Comparison of ENCODE assay signal across 32 cellular contexts in genomic region chr2:147051248-147051647, GRCh38.
DNase-seq lines count a peak whose midpoint lies in the region; ATAC-seq, FAIRE-seq and TF ChIP-seq lines count a peak whose summit lies in the region.
"Had no signal": no experiment of that assay in that cellular context is flagged by ENCODE, and none has a peak within 500 bp of the region (broad histone marks: within the 10 kb centered on the region; RNA-seq: fewer than 3 reads in every experiment).

No MANE protein-coding gene starts in this region.

- H3K27me3 ChIP-seq in RWPE2 (ENCODE audit: insufficient read depth, poor library complexity, severe bottlenecking): no peaks in the 10 kb centered on the region
- no peaks in the 10 kb centered on the region for H3K27me3 ChIP-seq in keratinocyte (ENCODE audit: control insufficient read depth, extremely low read depth, insufficient read depth, low read length)
- H3K27me3 ChIP-seq: sigmoid colon had no signal

- H3K36me3 ChIP-seq in RWPE2 (ENCODE audit: low read depth) (no peaks in the 10 kb centered on the region), keratinocyte (ENCODE audit: control insufficient read depth in 2 of 2, extremely low read depth in 1 of 2, insufficient read depth in 2 of 2, low read length in 2 of 2) (no peaks in the 10 kb centered on the region)
- H3K36me3 ChIP-seq: prostate gland, sigmoid colon had no signal

- peak overlapping the region; percentile 3 for H3K27ac ChIP-seq in RWPE2 (ENCODE audit: poor library complexity, severe bottlenecking)
- H3K27ac ChIP-seq in keratinocyte (ENCODE audit: control insufficient read depth, insufficient read depth, low read length): no peak overlapping the region
- H3K27ac ChIP-seq: C4-2B, HL-60, KMS-11, prostate gland, sigmoid colon had no signal

- H3K27ac Mint-ChIP-seq in activated naive CD4-positive, alpha-beta T cell treated with anti-CD3 and anti-CD28 coated beads, Interleukin-2, amount 10 ng/mL, durations not matched to agents 7 days and 5 days: no peak overlapping the region
- H3K27ac Mint-ChIP-seq: activated CD4-positive, alpha-beta T cell treated with anti-CD3 and anti-CD28 coated beads for 36 hours; natural killer cell; stimulated activated memory B cell treated with anti-CD40 and anti-IgM and Interleukin-4, amounts not matched to agents 10 μg/mL and 1 μg/mL and 100 μg/mL, for 72 hours had no signal

- intact Hi-C loops in head of caudate nucleus (cut with DNase I): no loop called here

- H4K20me1 ChIP-seq in keratinocyte (ENCODE audit: control insufficient read depth, extremely low read depth, insufficient read depth, low read length): no peaks in the 10 kb centered on the region

- DNase-seq in AG20443 (ENCODE audit: low spot score): peak; percentile 34
- no peak for DNase-seq in RWPE2 (ENCODE audit: low spot score)
- peak; percentile 87 for DNase-seq in fibroblast of gingiva (ENCODE audit: low read depth)
- no peak for DNase-seq in keratinocyte (ENCODE audit: low read depth, low spot score)
- no peak for DNase-seq in activated naive CD4-positive, alpha-beta T cell treated with anti-CD3 and anti-CD28 coated beads, Interleukin-2, amount 10 ng/mL, durations not matched to agents 7 days and 5 days
- DNase-seq in NCI-H1092 (lab: John Stamatoyannopoulos, UW): no peak
- DNase-seq in head of caudate nucleus: no peak
- DNase-seq: activated CD4-positive, alpha-beta T cell treated with anti-CD3 and anti-CD28 coated beads for 36 hours; activated gamma-delta T cell; activated T-cell treated with anti-CD3 and anti-CD28 coated beads, Interleukin-2, amount 50 U/mL, for 1 hour; Caco-2; cerebellar nuclear complex; DMS53; MM.1S; mucosa of descending colon; natural killer cell; NCI-H1436; NCI-H2081; NCI-H226; NCI-H526 treated with DMSO at 0.1 percent for 48 hours; occipital lobe; SHP77 treated with DMSO at 0.1 percent for 48 hours; sigmoid colon; substantia nigra; trophoblast cell had no signal

- no peaks in the 10 kb centered on the region for H3K9me1 ChIP-seq in keratinocyte (ENCODE audit: control insufficient read depth, extremely low read depth, insufficient read depth, low read length)

- H3K79me2 ChIP-seq in keratinocyte (ENCODE audit: control insufficient read depth, insufficient read depth, low read length): no peaks in the 10 kb centered on the region

- H3K4me1 Mint-ChIP-seq in activated naive CD4-positive, alpha-beta T cell treated with anti-CD3 and anti-CD28 coated beads, Interleukin-2, amount 10 ng/mL, durations not matched to agents 7 days and 5 days: no peaks in the 10 kb centered on the region
- H3K4me1 Mint-ChIP-seq: activated CD4-positive, alpha-beta T cell treated with anti-CD3 and anti-CD28 coated beads for 36 hours; natural killer cell; stimulated activated memory B cell treated with anti-CD40 and anti-IgM and Interleukin-4, amounts not matched to agents 10 μg/mL and 1 μg/mL and 100 μg/mL, for 72 hours had no signal

- peak overlapping the region; percentile 70 for H2AFZ ChIP-seq in keratinocyte (ENCODE audit: control insufficient read depth, low read length)

- H3K27me3 Mint-ChIP-seq in activated naive CD4-positive, alpha-beta T cell treated with anti-CD3 and anti-CD28 coated beads, Interleukin-2, amount 10 ng/mL, durations not matched to agents 7 days and 5 days: peaks cover 16% of the 10 kb centered on the region
- H3K27me3 Mint-ChIP-seq: stimulated activated memory B cell treated with anti-CD40 and anti-IgM and Interleukin-4, amounts not matched to agents 10 μg/mL and 1 μg/mL and 100 μg/mL, for 72 hours had no signal

- H3K4me3 ChIP-seq in RWPE2 (ENCODE audit: severe bottlenecking) (no peak overlapping the region), keratinocyte (ENCODE audit: control insufficient read depth in 2 of 3, extremely low read depth in 1 of 3, insufficient read depth in 2 of 3, low read depth in 1 of 3, low read length in 3 of 3) (peak overlapping the region in 1 of 3 experiments; percentile 52)
- H3K4me3 ChIP-seq: lung, mucosa of descending colon, prostate gland, sigmoid colon had no signal

- H3K9ac ChIP-seq in keratinocyte (ENCODE audit: control insufficient read depth, extremely low read depth, insufficient read depth, low read length): no peak overlapping the region
- H3K9ac ChIP-seq: KMS-11 had no signal

- peak overlapping the region; percentile 65 for H3K4me2 ChIP-seq in keratinocyte (ENCODE audit: control insufficient read depth, extremely low read depth, insufficient read depth, low read depth, low read length)
- H3K4me2 ChIP-seq: KMS-11 had no signal

- H3K4me3 Mint-ChIP-seq in activated naive CD4-positive, alpha-beta T cell treated with anti-CD3 and anti-CD28 coated beads, Interleukin-2, amount 10 ng/mL, durations not matched to agents 7 days and 5 days: no peak overlapping the region
- H3K4me3 Mint-ChIP-seq: activated CD4-positive, alpha-beta T cell treated with anti-CD3 and anti-CD28 coated beads for 36 hours; natural killer cell; stimulated activated memory B cell treated with anti-CD40 and anti-IgM and Interleukin-4, amounts not matched to agents 10 μg/mL and 1 μg/mL and 100 μg/mL, for 72 hours had no signal

- no peaks in the 10 kb centered on the region for H3K9me3 Mint-ChIP-seq in activated naive CD4-positive, alpha-beta T cell treated with anti-CD3 and anti-CD28 coated beads, Interleukin-2, amount 10 ng/mL, durations not matched to agents 7 days and 5 days
- H3K9me3 Mint-ChIP-seq: natural killer cell had no signal

- TF ChIP-seq CTCF in RWPE2 (IDR thresholded peaks at IDR 0.05; ENCODE audit: poor library complexity, severe bottlenecking) (no peak), keratinocyte (optimal IDR thresholded peaks at IDR 0.05 in 1 of 3, IDR thresholded peaks at IDR 0.05 in 1 of 3, conservative IDR thresholded peaks at IDR 0.05 in 1 of 3; ENCODE audit: extremely low read depth in 1 of 3, insufficient read depth in 2 of 3, low read length in 3 of 3) (no peak)

- no peaks in the 10 kb centered on the region for H3K36me3 Mint-ChIP-seq in activated naive CD4-positive, alpha-beta T cell treated with anti-CD3 and anti-CD28 coated beads, Interleukin-2, amount 10 ng/mL, durations not matched to agents 7 days and 5 days
- H3K36me3 Mint-ChIP-seq: natural killer cell; stimulated activated memory B cell treated with anti-CD40 and anti-IgM and Interleukin-4, amounts not matched to agents 10 μg/mL and 1 μg/mL and 100 μg/mL, for 72 hours had no signal

- peak; percentile 46; the same call in 1 of the 3 replicates for ATAC-seq in RWPE2 (ENCODE audit: low read depth)
- ATAC-seq: activated CD4-positive, alpha-beta T cell treated with anti-CD3 and anti-CD28 coated beads for 36 hours; mucosa of descending colon; natural killer cell; stimulated activated memory B cell treated with anti-CD40 and anti-IgM and Interleukin-4, amounts not matched to agents 10 μg/mL and 1 μg/mL and 100 μg/mL, for 72 hours had no signal

- H3K4me1 ChIP-seq in RWPE2 (ENCODE audit: insufficient read depth, poor library complexity, severe bottlenecking) (peaks cover 9% of the 10 kb centered on the region), keratinocyte (ENCODE audit: control insufficient read depth, extremely low read depth, insufficient read depth, low read length) (peaks cover 12% of the 10 kb centered on the region)
- H3K4me1 ChIP-seq: prostate gland had no signal

- peaks cover 2% of the 10 kb centered on the region for H3K9me3 ChIP-seq in RWPE2 (ENCODE audit: severe bottlenecking)
- no peaks in the 10 kb centered on the region for H3K9me3 ChIP-seq in keratinocyte (ENCODE audit: control insufficient read depth, low read depth, low read length)
- H3K9me3 ChIP-seq: Caco-2, mucosa of descending colon, prostate gland, sigmoid colon had no signal

- dilution Hi-C loops in keratinocyte (cut with MboI; ENCODE audit: extremely low pct_ligation_motif_present, low sequenced_read_pairs): no loop called here

- FAIRE-seq in keratinocyte (lab: Jason Lieb, UNC): no peak
- FAIRE-seq: G401.6 had no signal

- CTCF ChIA-PET in activated naive CD4-positive, alpha-beta T cell treated with anti-CD3 and anti-CD28 coated beads, Interleukin-2, amount 10 ng/mL, durations not matched to agents 7 days and 5 days (lab: Charles Lee): no interaction called here

Comparison
In these comparisons a context has a peak if more than half of its experiments do, and no peak if none do; other contexts are left out.
1. DNase-seq: peak in AG20443 (single experiment) and fibroblast of gingiva (single experiment); none in RWPE2 (single experiment), keratinocyte (single experiment), activated naive CD4-positive, alpha-beta T cell treated with anti-CD3 and anti-CD28 coated beads, Interleukin-2, amount 10 ng/mL, durations not matched to agents 7 days and 5 days (single experiment), NCI-H1092 (single experiment) and head of caudate nucleus (0 of 42).